In the genomic region with DNA sequence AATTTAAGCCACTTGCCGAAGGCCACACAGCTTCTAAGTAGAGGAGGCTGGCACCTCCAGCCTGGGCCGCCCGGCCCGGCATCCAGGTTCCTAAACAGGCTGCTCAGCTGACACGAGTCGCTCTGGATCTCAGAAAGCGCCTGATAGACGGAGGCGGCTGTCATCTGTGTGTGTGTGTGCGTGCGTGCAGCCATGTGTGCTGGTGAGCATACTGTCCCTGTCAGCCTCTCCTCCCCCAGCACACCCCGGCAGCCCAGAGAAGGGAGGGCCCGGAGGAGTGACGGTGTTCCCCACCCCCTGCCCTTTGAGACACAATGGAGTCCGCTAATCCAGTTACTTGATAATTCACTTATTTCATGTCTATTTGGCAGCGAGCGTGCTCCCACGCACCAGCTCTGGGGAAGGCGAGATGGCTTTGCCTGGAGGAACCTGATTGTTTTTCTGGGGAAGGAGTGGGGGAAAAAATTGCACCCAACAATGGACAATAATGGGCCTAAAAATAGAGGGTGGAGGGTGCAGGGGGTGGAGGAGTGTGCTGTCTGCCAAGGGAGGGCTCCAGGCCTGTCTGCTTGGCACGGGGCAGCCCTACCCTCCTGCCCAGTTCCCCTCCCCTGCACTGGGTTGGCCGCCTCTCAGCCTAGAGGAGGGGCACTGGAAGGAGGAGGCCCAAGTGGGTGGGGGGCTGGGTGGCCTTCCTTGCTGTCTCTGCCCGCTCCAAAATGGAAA, we compare ENCODE assay signal across 13 cellular contexts. TPM values are rescaled to one million over a fixed set of nuclear protein-coding genes. Genes with fewer than 3 reads are reported as not detected.
A peak's percentile ranks its signal among the peaks of the same experiment; 100 is the strongest.
DNase-seq lines count a peak whose midpoint lies in the region; ATAC-seq, FAIRE-seq and TF ChIP-seq lines count a peak whose summit lies in the region.
"Had no signal": no experiment of that assay in that cellular context is flagged by ENCODE, and none has a peak within 500 bp of the region (broad histone marks: within the 10 kb centered on the region; RNA-seq: fewer than 3 reads in every experiment).

No MANE protein-coding gene starts in this region.

- TF ChIP-seq CTCF in brain (conservative IDR thresholded peaks at IDR 0.05), result no peak
- TF ChIP-seq CTCF in D721Med (IDR thresholded peaks at IDR 0.05; ENCODE audit: insufficient read depth, missing control alignments), result no peak

- peaks cover 72% of the 10 kb centered on the region for H3K4me1 Mint-ChIP-seq in brain

- H3K9me3 Mint-ChIP-seq in brain, result peaks cover 0 to 11% (median 0%) of the 10 kb centered on the region in 5 experiments
- H3K9me3 Mint-ChIP-seq: activated CD8-positive, alpha-beta T cell treated with anti-CD3 and anti-CD28 coated beads for 36 hours had no signal

- no peak for FAIRE-seq in D721Med (lab: Jason Lieb, UNC)

- peak overlapping the region; percentile 42 to 77 (median 58) for H3K4me3 Mint-ChIP-seq in brain
- H3K4me3 Mint-ChIP-seq: activated CD8-positive, alpha-beta T cell treated with anti-CD3 and anti-CD28 coated beads for 36 hours had no signal

- H3K36me3 Mint-ChIP-seq in brain, result no peaks in the 10 kb centered on the region

- H3K27ac Mint-ChIP-seq in brain, result peak overlapping the region; percentile 92 to 97 (median 97)
- H3K27ac Mint-ChIP-seq: activated CD8-positive, alpha-beta T cell treated with anti-CD3 and anti-CD28 coated beads for 36 hours had no signal

- H3K27me3 Mint-ChIP-seq in brain, result peaks cover 15% of the 10 kb centered on the region

- DNase-seq in NCI-H1105 treated with DMSO at 0.1 percent for 48 hours (lab: John Stamatoyannopoulos, UW) (peak; percentile 10), NCI-H1105 (lab: John Stamatoyannopoulos, UW) (no peak), kidney tubule cell (ENCODE audit: low spot score) (peak; percentile 25), superior temporal gyrus (ENCODE audit: extremely low spot score) (peak; percentile 64), D721Med (ENCODE audit: insufficient read length, low spot score) (no peak), SHP77 (lab: John Stamatoyannopoulos, UW) (no peak)
- DNase-seq: activated CD8-positive, alpha-beta T cell treated with anti-CD3 and anti-CD28 coated beads for 36 hours; cerebellar nuclear complex; DMS153; NCI-H524 treated with DMSO at 0.1 percent for 48 hours; tibial artery had no signal

- ATAC-seq in GM21515 (IDR thresholded peaks at IDR 0.05; ENCODE audit: unreplicated experiment), result no peak
- ATAC-seq: activated CD8-positive, alpha-beta T cell treated with anti-CD3 and anti-CD28 coated beads for 36 hours had no signal

RNA-seq across cellular contexts. Expression of a gene that starts 20.1 kb away (rescaled TPM):
- 8.9 TPM for polyA plus RNA-seq in brain (ENCODE audit: insufficient read depth, low read depth, low replicate concordance)

Comparison
In these comparisons a context has a peak if more than half of its experiments do, and no peak if none do; other contexts are left out.
1. DNase-seq: peak in NCI-H1105 treated with DMSO at 0.1 percent for 48 hours (single experiment), kidney tubule cell (single experiment) and superior temporal gyrus (single experiment); none in NCI-H1105 (single experiment), D721Med (single experiment) and SHP77 (0 of 2).